In genomic region chr7:149796287-149796860, GRCh38 we compare ENCODE assay signal across 38 cellular contexts. TPM values are rescaled to one million over a fixed set of nuclear protein-coding genes. Genes with fewer than 3 reads are reported as not detected.
"Had no signal": no experiment of that assay in that cellular context is flagged by ENCODE, and none has a peak within 500 bp of the region (broad histone marks: within the 10 kb centered on the region; RNA-seq: fewer than 3 reads in every experiment).

No MANE protein-coding gene starts in this region.

- H3K27me3 ChIP-seq: MG63, Peyer's patch had no signal

- H3K4me3 Mint-ChIP-seq: activated B cell treated with CpG ODN at 0.5 μM for 24 hours; activated CD4-positive, alpha-beta memory T cell treated with anti-CD3 and anti-CD28 coated beads for 36 hours; activated naive CD4-positive, alpha-beta T cell treated with anti-CD3 and anti-CD28 coated beads for 36 hours; activated T-cell treated with anti-CD3 and anti-CD28 coated beads, Interleukin-2, amount 50 U/mL, for 4 hours; activated T-helper 1 cell treated with anti-CD3 and anti-CD28 coated beads, Interleukin-12 subunit alpha, Interleukin-12 subunit beta, Interleukin-2, Interleukin-4 antibody, amounts not matched to agents 30 ng/mL and 10 ng/mL and 1 ng/mL, durations not matched to agents 14 hours and 24 hours and 36 hours; brain; T-helper 1 cell treated with Interleukin-12 subunit alpha and Interleukin-12 subunit beta and Interleukin-4 antibody, amounts not matched to agents 30 μg/mL and 1 μg/mL, for 36 hours; T-helper 2 cell treated with Interferon-gamma antibody and Interleukin-4, amounts not matched to agents 5 μg/mL and 100 μg/mL, for 36 hours had no signal

- FAIRE-seq: bronchial epithelial cell, TTC549 had no signal

- H3K4me2 ChIP-seq: SK-N-SH had no signal

- H3K27ac Mint-ChIP-seq: activated B cell treated with CpG ODN at 0.5 μM for 24 hours; activated CD4-positive, alpha-beta memory T cell treated with anti-CD3 and anti-CD28 coated beads for 36 hours; activated naive CD4-positive, alpha-beta T cell treated with anti-CD3 and anti-CD28 coated beads for 36 hours; activated naive CD4-positive, alpha-beta T cell treated with anti-CD3 and anti-CD28 coated beads, Interleukin-2, amount 50 U/mL, for 72 hours; activated T-helper 1 cell treated with anti-CD3 and anti-CD28 coated beads, Interleukin-12 subunit alpha, Interleukin-12 subunit beta, Interleukin-2, Interleukin-4 antibody, amounts not matched to agents 30 ng/mL and 10 ng/mL and 1 ng/mL, durations not matched to agents 14 hours and 24 hours and 36 hours; brain; T-helper 1 cell treated with Interleukin-12 subunit alpha and Interleukin-12 subunit beta and Interleukin-4 antibody, amounts not matched to agents 30 μg/mL and 1 μg/mL, for 36 hours; T-helper 2 cell treated with Interferon-gamma antibody and Interleukin-4, amounts not matched to agents 5 μg/mL and 100 μg/mL, for 36 hours had no signal

- ATAC-seq: activated naive CD4-positive, alpha-beta T cell treated with anti-CD3 and anti-CD28 coated beads, Interleukin-2, amount 50 U/mL, for 72 hours; activated T-cell treated with anti-CD3 and anti-CD28 coated beads, Interleukin-2, amount 50 U/mL, for 4 hours; PC-3 had no signal

- H3K9me3 ChIP-seq: adrenal gland, MG63, Peyer's patch, SJSA1, SK-N-SH had no signal

- H3K9me3 Mint-ChIP-seq: activated B cell treated with CpG ODN at 0.5 μM for 24 hours; activated CD4-positive, alpha-beta memory T cell treated with anti-CD3 and anti-CD28 coated beads for 36 hours; activated naive CD4-positive, alpha-beta T cell treated with anti-CD3 and anti-CD28 coated beads for 36 hours; activated naive CD4-positive, alpha-beta T cell treated with anti-CD3 and anti-CD28 coated beads, Interleukin-2, amount 50 U/mL, for 72 hours; activated T-cell treated with anti-CD3 and anti-CD28 coated beads, Interleukin-2, amount 50 U/mL, for 4 hours; activated T-helper 1 cell treated with anti-CD3 and anti-CD28 coated beads, Interleukin-12 subunit alpha, Interleukin-12 subunit beta, Interleukin-2, Interleukin-4 antibody, amounts not matched to agents 30 ng/mL and 10 ng/mL and 1 ng/mL, durations not matched to agents 14 hours and 24 hours and 36 hours; brain; T-helper 1 cell treated with Interleukin-12 subunit alpha and Interleukin-12 subunit beta and Interleukin-4 antibody, amounts not matched to agents 30 μg/mL and 1 μg/mL, for 36 hours; T-helper 2 cell treated with Interferon-gamma antibody and Interleukin-4, amounts not matched to agents 5 μg/mL and 100 μg/mL, for 36 hours had no signal

- H3K9ac ChIP-seq: SK-N-SH had no signal

- H3K27ac ChIP-seq: adrenal gland, Peyer's patch, SJSA1 had no signal

- H3K36me3 ChIP-seq: adrenal gland, MG63, Peyer's patch, SJSA1 had no signal

- H3K4me1 Mint-ChIP-seq: activated B cell treated with CpG ODN at 0.5 μM for 24 hours had no signal

- DNase-seq: activated B cell treated with CpG ODN at 0.5 μM for 24 hours; activated CD4-positive, alpha-beta memory T cell treated with anti-CD3 and anti-CD28 coated beads for 36 hours; activated CD4-positive, alpha-beta T cell treated with anti-CD3 and anti-CD28 coated beads for 4 hours; activated CD4-positive, alpha-beta T cell treated with anti-CD3 and anti-CD28 coated beads, Interleukin-2, amount 50 U/mL, for 1 hour; activated CD4-positive, CD25-positive, alpha-beta regulatory T cell treated with anti-CD3 and anti-CD28 coated beads, Interleukin-2, amount 50 U/mL, for 72 hours; activated CD8-positive, alpha-beta memory T cell treated with anti-CD3 and anti-CD28 coated beads, Interleukin-2, amount 50 U/mL, for 4 hours; activated gamma-delta T cell treated with Interleukin-2 at 50 U/mL for 16 hours; activated naive CD4-positive, alpha-beta T cell treated with anti-CD3 and anti-CD28 coated beads for 36 hours; activated T-cell treated with anti-CD3 and anti-CD28 coated beads for 4 hours; activated T-cell treated with anti-CD3 and anti-CD28 coated beads, Interleukin-2, amount 50 U/mL, for 4 hours; adrenal gland; caudate nucleus; cerebellar nuclear complex; Kasumi-1; MG63; MV-4-11; NCI-H1092; NCI-H1436 treated with DMSO at 0.1 percent for 48 hours; NCI-H1694 treated with DMSO at 0.1 percent for 48 hours; NCI-H2029; NCI-H2171; NCI-H446; NCI-H510A treated with DMSO at 0.1 percent for 48 hours; NCI-H526 treated with DMSO at 0.1 percent for 48 hours; NCI-H82; NK-92 treated with Interleukin-12 subunit alpha and Interleukin-12 subunit beta, amount 100 ng/mL, for 24 hours; PC-3; Peyer's patch; SHP77 treated with DMSO at 0.1 percent for 48 hours; SK-N-SH had no signal

- H3K36me3 Mint-ChIP-seq: activated CD4-positive, alpha-beta memory T cell treated with anti-CD3 and anti-CD28 coated beads for 36 hours; activated naive CD4-positive, alpha-beta T cell treated with anti-CD3 and anti-CD28 coated beads, Interleukin-2, amount 50 U/mL, for 72 hours; brain had no signal

- H3K27me3 Mint-ChIP-seq: brain had no signal

- H3K4me3 ChIP-seq: adrenal gland, MG63, Peyer's patch, SJSA1 had no signal

- H3K4me1 ChIP-seq: adrenal gland, Peyer's patch, SJSA1 had no signal

- H3K9me2 ChIP-seq: SK-N-SH had no signal

RNA-seq across cellular contexts. Expression of gene ZNF467, which starts 23.0 kb away (rescaled TPM):
- total RNA-seq: SJSA1 had no signal
